Comparison of ENCODE assay signal across 8 cellular contexts in the genomic region with DNA sequence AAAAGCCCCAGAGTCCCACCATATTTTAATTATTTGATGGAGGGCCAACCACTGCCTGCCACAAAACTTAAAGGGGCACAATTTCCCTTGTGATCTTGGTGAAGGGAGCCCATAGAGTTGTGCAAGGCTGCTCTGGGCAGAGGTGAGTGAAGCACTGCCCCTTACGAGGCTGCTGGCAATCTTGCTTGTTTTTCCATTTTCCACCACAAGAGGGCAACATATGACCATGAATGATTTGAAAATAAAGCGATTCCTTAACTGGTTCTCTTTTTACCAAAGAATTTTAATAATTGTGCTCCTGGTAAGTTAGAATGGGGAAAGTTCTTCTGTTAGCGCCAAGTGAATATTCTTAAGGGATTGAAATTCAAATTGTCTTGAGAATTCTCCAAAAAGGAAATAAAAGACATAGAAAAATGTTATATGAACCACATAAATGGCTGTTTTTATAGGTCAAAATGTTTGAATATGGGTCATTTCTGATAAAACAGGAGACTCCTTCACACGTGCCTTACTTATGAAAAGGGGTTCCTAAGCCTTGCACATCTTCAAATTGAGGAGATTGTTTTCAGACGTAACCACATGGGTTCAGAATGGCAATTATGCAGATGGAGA. TPM values are rescaled to one million over a fixed set of nuclear protein-coding genes. Genes with fewer than 3 reads are reported as not detected.
DNase-seq lines count a peak whose midpoint lies in the region; ATAC-seq and TF ChIP-seq lines count a peak whose summit lies in the region.

No MANE protein-coding gene starts in this region.

- H3K9me2 ChIP-seq in OCI-LY7 (ENCODE audit: insufficient read depth, low read length), result no peaks in the 10 kb centered on the region

- H3K27me3 Mint-ChIP-seq in nephron progenitor cell (ENCODE audit: low read depth, poor library complexity), result peaks cover 13% of the 10 kb centered on the region

- H3K9me3 ChIP-seq in OCI-LY7 (ENCODE audit: low read length) (no peaks in the 10 kb centered on the region), esophagus squamous epithelium (no peaks in the 10 kb centered on the region), testis (no peaks in the 10 kb centered on the region)

- H3K36me3 Mint-ChIP-seq in nephron progenitor cell (ENCODE audit: low read depth), result peaks cover 6% of the 10 kb centered on the region

- H3K4me1 ChIP-seq in OCI-LY7 (ENCODE audit: insufficient read depth, low read length, poor library complexity, severe bottlenecking) (peaks cover 4% of the 10 kb centered on the region), esophagus squamous epithelium (peaks cover 0 to 18% (median 11%) of the 10 kb centered on the region in 3 donors), testis (peaks cover 3% of the 10 kb centered on the region)

- no peak overlapping the region for H3K27ac ChIP-seq in OCI-LY7 (ENCODE audit: low read depth, low read length, poor library complexity, severe bottlenecking)
- no peak overlapping the region for H3K27ac ChIP-seq in esophagus squamous epithelium
- no peak overlapping the region for H3K27ac ChIP-seq in testis

- H2AFZ ChIP-seq in OCI-LY7 (ENCODE audit: low read length), result no peak overlapping the region

- intact Hi-C loops in OCI-LY7 (cut with micrococcal nuclease; ENCODE audit: unreplicated experiment), result loop anchor here (1.0 to 5.0 kb wide), 3 partner anchors 301 to 630 kb away; no protein-coding TSS in a partner anchor
- intact Hi-C loops in esophagus squamous epithelium (cut with DNase I), result loop anchor here (5.0 to 10.0 kb wide), 2 partner anchors 519 to 631 kb away; no protein-coding TSS in a partner anchor
- intact Hi-C loops in testis (cut with DNase I; ENCODE audit: low total_unique reads), result loop anchor here (5.0 kb wide), 1 partner anchor 631 kb away; no protein-coding TSS in a partner anchor

- H3K4me3 ChIP-seq in AG10803 (ENCODE audit: low read length), result no peak overlapping the region
- no peak overlapping the region for H3K4me3 ChIP-seq in OCI-LY7 (ENCODE audit: low read depth, low read length, poor library complexity, severe bottlenecking)
- H3K4me3 ChIP-seq in esophagus squamous epithelium, result no peak overlapping the region
- no peak overlapping the region for H3K4me3 ChIP-seq in testis

- H3K4me3 Mint-ChIP-seq in nephron progenitor cell, result no peak overlapping the region

- H3K4me1 Mint-ChIP-seq in nephron progenitor cell, result peaks cover 33% of the 10 kb centered on the region

- TF ChIP-seq POLR2A in esophagus squamous epithelium (IDR thresholded peaks at IDR 0.05) (no peak), testis (IDR thresholded peaks at IDR 0.05) (no peak)

- DNase-seq in AG10803 (ENCODE audit: low read depth), result peak; percentile 71
- peak; percentile 90 for DNase-seq in HT-29 (ENCODE audit: low spot score)
- peak; percentile 68 for DNase-seq in OCI-LY7 (ENCODE audit: low spot score)
- DNase-seq in activated T-cell treated with anti-CD3 and anti-CD28 coated beads for 48 hours (ENCODE audit: low read depth), result peak; percentile 14
- DNase-seq in esophagus squamous epithelium (lab: John Stamatoyannopoulos, UW), result no peak
- DNase-seq in nephron progenitor cell, result peak; percentile 68
- peak; percentile 81 for DNase-seq in testis

- H3K9me3 Mint-ChIP-seq in nephron progenitor cell, result no peaks in the 10 kb centered on the region

- BruUV-seq in OCI-LY7 (replicated peaks; lab: Mats Ljungman, UMichigan), result no TSS peak

- H3K27ac Mint-ChIP-seq in nephron progenitor cell, result no peak overlapping the region

- H3K4me2 ChIP-seq in OCI-LY7 (ENCODE audit: low read length), result no peak overlapping the region

- H4K20me1 ChIP-seq in OCI-LY7 (ENCODE audit: insufficient read depth, low read length), result peaks cover 3% of the 10 kb centered on the region

- ATAC-seq in GM18868 (IDR thresholded peaks at IDR 0.05; ENCODE audit: unreplicated experiment), result peak; percentile 66

- TF ChIP-seq CTCF in AG10803 (conservative IDR thresholded peaks at IDR 0.05; ENCODE audit: low read length), result peak; percentile 72
- TF ChIP-seq CTCF in OCI-LY7 (conservative IDR thresholded peaks at IDR 0.05; ENCODE audit: low read length), result peak; percentile 88
- peak; percentile 82 to 88 (median 84) for TF ChIP-seq CTCF in esophagus squamous epithelium (IDR thresholded peaks at IDR 0.05)
- TF ChIP-seq CTCF in nephron progenitor cell (IDR thresholded peaks at IDR 0.05), result peak; percentile 80
- peak; percentile 84 to 91 (median 90) for TF ChIP-seq CTCF in testis (IDR thresholded peaks at IDR 0.05)

- POLR2A ChIA-PET in OCI-LY7 (lab: Charles Lee), result no interaction called here

- H3K79me2 ChIP-seq in OCI-LY7 (ENCODE audit: insufficient read depth, low read depth, low read length), result no peaks in the 10 kb centered on the region

- H3K36me3 ChIP-seq in OCI-LY7 (ENCODE audit: insufficient read depth, low read length) (no peaks in the 10 kb centered on the region), esophagus squamous epithelium (no peaks in the 10 kb centered on the region), testis (ENCODE audit: low read depth, missing control alignments) (no peaks in the 10 kb centered on the region)

- H3K27me3 ChIP-seq in esophagus squamous epithelium (no peaks in the 10 kb centered on the region), testis (no peaks in the 10 kb centered on the region)

- CTCF ChIA-PET in OCI-LY7 (lab: Charles Lee; ENCODE audit: unreplicated experiment), result no interaction called here

- 21 to 22% methylated on average over 5 of the region's 5 CpGs for WGBS in esophagus squamous epithelium, 2 donors
- WGBS in testis, 2 donors, result 24 to 33% methylated on average over 5 of the region's 5 CpGs

RNA-seq across cellular contexts. Expression of gene PGM1, which starts 22.7 kb away (rescaled TPM):
- total RNA-seq in HT-29 (2014; rRNA removed; shearing (Covaris generic)), result 18.0 and 19.7 TPM in 2 replicates
- 39.2 and 43.2 TPM in 2 replicates for total RNA-seq in OCI-LY7 (2014; rRNA removed; shearing (Covaris generic))
- total RNA-seq in OCI-LY7 (2022) (45.4 and 56.9 TPM in 2 replicates), esophagus squamous epithelium (10 to 100 TPM; 43.1 to 77.2 (median 47.4) TPM), testis (10 to 100 TPM; 23.2 to 27.7 TPM)
- polyA plus RNA-seq in testis (ENCODE audit: insufficient read depth, low read depth, low replicate concordance), result 27.5 TPM
